In the genomic region with DNA sequence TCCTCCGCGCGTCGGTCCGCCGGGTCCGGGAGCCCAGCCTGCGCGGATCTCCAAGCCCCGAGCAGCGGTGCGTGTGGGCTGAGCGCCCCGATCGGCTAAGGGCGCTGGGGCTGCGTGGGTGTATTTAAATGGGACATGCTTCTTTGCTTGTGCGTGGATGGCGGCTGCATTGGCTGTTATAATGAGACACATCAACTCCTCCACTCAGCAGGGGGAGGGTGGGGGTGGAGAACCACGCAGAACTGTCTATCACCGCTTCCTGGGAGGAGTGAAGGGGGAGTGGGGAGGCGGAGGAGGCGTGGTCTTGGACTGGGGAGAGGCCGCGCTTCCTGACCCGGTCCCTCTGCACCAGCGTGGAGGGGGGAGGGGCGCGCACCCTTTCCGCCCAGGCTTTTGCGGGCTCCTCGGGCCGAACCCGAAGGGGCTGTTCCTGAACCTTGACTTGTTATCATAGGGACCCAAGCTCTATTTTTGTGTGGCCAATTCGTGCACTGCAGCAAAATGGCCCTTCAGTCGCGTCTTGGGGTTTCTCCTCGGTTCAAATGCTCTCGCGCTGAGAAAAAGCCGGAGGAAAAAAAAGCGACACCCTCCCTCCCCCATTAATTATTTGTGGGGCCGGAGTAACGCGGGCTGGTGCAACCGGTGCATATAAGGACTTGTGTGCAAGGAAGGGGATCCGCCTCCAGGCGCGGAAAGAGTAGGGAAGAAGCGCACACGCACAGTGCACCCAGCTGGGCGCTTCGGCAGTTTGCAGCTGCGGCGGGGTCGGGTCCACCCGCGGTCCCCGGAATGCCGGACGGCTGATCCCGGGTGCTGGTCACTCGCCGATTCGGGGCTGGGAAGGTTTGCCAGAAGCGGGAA, we compare ENCODE assay signal across 8 cellular contexts. TPM values are rescaled to one million over a fixed set of nuclear protein-coding genes. Genes with fewer than 3 reads are reported as not detected.
DNase-seq lines count a peak whose midpoint lies in the region; ATAC-seq and TF ChIP-seq lines count a peak whose summit lies in the region.

TNIK (minus strand) TSS at position 180 of the 861 bp plus-strand sequence. CDS start 342 bp downstream, outside the sequence.

- peaks cover 27% of the 10 kb centered on the region for H3K4me1 ChIP-seq in Caco-2
- peaks cover 19% of the 10 kb centered on the region for H3K4me1 ChIP-seq in mucosa of descending colon (ENCODE audit: low read depth)

- no peaks in the 10 kb centered on the region for H3K9me3 Mint-ChIP-seq in Caco-2 (ENCODE audit: unreplicated experiment)

- no peaks in the 10 kb centered on the region for H3K27me3 Mint-ChIP-seq in Caco-2 (ENCODE audit: insufficient read depth, unreplicated experiment)

- TF ChIP-seq CTCF in Caco-2 (IDR thresholded peaks at IDR 0.05; ENCODE audit: insufficient read depth in 1 of 2, low read depth in 1 of 2, low read length in 1 of 2, severe bottlenecking in 1 of 2, unreplicated experiment in 1 of 2) (peak in 1 of 2 experiments; percentile 10), mucosa of descending colon (IDR thresholded peaks at IDR 0.05) (no peak)

- intact Hi-C loops in Caco-2 (cut with micrococcal nuclease; ENCODE audit: unreplicated experiment), result loop anchor here (1.0 to 5.0 kb wide), 6 partner anchors 14 to 500 kb away; no protein-coding TSS in a partner anchor
- intact Hi-C loops in mucosa of descending colon (cut with DNase I, micrococcal nuclease), result loop anchor here (5.0 to 10.0 kb wide), 2 partner anchors 276 to 278 kb away; no protein-coding TSS in a partner anchor

- H3K9me3 ChIP-seq in Caco-2, result no peaks in the 10 kb centered on the region
- no peaks in the 10 kb centered on the region for H3K9me3 ChIP-seq in mucosa of descending colon

- no peaks in the 10 kb centered on the region for H3K27me3 ChIP-seq in Caco-2 (replicated peaks; ENCODE audit: control insufficient read depth, insufficient read depth, low read length)

- H3K36me3 Mint-ChIP-seq in Caco-2 (ENCODE audit: insufficient read depth, unreplicated experiment), result no peaks in the 10 kb centered on the region

- no TSS peak for BruUV-seq in Caco-2 (replicated peaks; lab: Mats Ljungman, UMichigan)

- H3K36me3 ChIP-seq in Caco-2 (ENCODE audit: control insufficient read depth, insufficient read depth, low read length) (no peaks in the 10 kb centered on the region), mucosa of descending colon (ENCODE audit: low read depth) (no peaks in the 10 kb centered on the region)

- peak within 1 kb of the TSS; percentile 93 for H3K27ac Mint-ChIP-seq in Caco-2 (ENCODE audit: unreplicated experiment)

- peak within 1 kb of the TSS; percentile 87 for H3K4me3 Mint-ChIP-seq in Caco-2 (ENCODE audit: unreplicated experiment)

- peak; percentile 38 for ATAC-seq in GM19468 (IDR thresholded peaks at IDR 0.05; ENCODE audit: extremely low read depth, unreplicated experiment)
- peak; percentile 88 for ATAC-seq in mucosa of descending colon

- DNase-seq in Caco-2 (peak; percentile 92 to 94), HS-27A (ENCODE audit: low read depth) (peak; percentile 66), NOMO-1 treated with dmso at 0.1 percent for 144 hours (lab: John Stamatoyannopoulos, UW; ENCODE audit: unreplicated experiment) (peak; percentile 64), epidermal melanocyte (ENCODE audit: insufficient read length, low spot score) (peak; percentile 81), mucosa of descending colon (peak; percentile 95 to 97 (median 96))
- peak; percentile 92 for DNase-seq in activated CD8-positive, alpha-beta memory T cell treated with anti-CD3 and anti-CD28 coated beads, Interleukin-2, amount 50 U/mL, for 48 hours
- DNase-seq in stimulated activated CD8-positive, alpha-beta memory T cell treated with anti-CD3 and anti-CD28 coated beads, Interleukin-4, amount 100 ng/mL, for 1 hour (ENCODE audit: low read depth in 2 of 2, low spot score in 1 of 2), result peak; percentile 75 to 86

- CTCF ChIA-PET in Caco-2 (lab: Charles Lee), result interaction anchor here (0.6 to 1.0 kb wide), 5 partner anchors 9 to 56 kb away, joined by 4 to 11 read pairs (median 4); no protein-coding TSS in a partner anchor

- peak within 1 kb of the TSS; percentile 72 for H3K4me3 ChIP-seq in Caco-2 (ENCODE audit: low read depth, low read length)
- H3K4me3 ChIP-seq in mucosa of descending colon, result peak within 1 kb of the TSS; percentile 58

- peaks cover 25% of the 10 kb centered on the region for H3K4me1 Mint-ChIP-seq in Caco-2 (ENCODE audit: low read depth, unreplicated experiment)

- POLR2A ChIA-PET in Caco-2 (lab: Charles Lee), result interaction anchor here (0.7 kb wide), 1 partner anchor 70 kb away, joined by 11 read pairs; no protein-coding TSS in a partner anchor

RNA-seq across cellular contexts. Expression of gene TNIK, which starts in this region (rescaled TPM):
- 21.4 and 22.4 TPM in 2 replicates for total RNA-seq in Caco-2 (2022)
- total RNA-seq in mucosa of descending colon, result 10 to 100 TPM; 27.2 to 33.0 (median 28.0) TPM

Comparison
In these comparisons a context has a peak if more than half of its experiments do, and no peak if none do; other contexts are left out.
1. Peak in every context shown above with its lines: DNase-seq, ATAC-seq and H3K4me3 ChIP-seq.